In genomic region chr2:36338827-36339145, GRCh38 we compare ENCODE assay signal across 16 cellular contexts. TPM values are rescaled to one million over a fixed set of nuclear protein-coding genes. Genes with fewer than 3 reads are reported as not detected.
DNase-seq lines count a peak whose midpoint lies in the region; ATAC-seq, FAIRE-seq and TF ChIP-seq lines count a peak whose summit lies in the region.
"Had no signal": no experiment of that assay in that cellular context is flagged by ENCODE, and none has a peak within 500 bp of the region (broad histone marks: within the 10 kb centered on the region; RNA-seq: fewer than 3 reads in every experiment).

No MANE protein-coding gene starts in this region.

- DNase-seq in ACHN (peak; percentile 96), astrocyte of the hippocampus (ENCODE audit: low read depth, low spot score) (peak; percentile 70), keratinocyte (ENCODE audit: low read depth, low spot score) (no peak), GM19238 (ENCODE audit: insufficient read length, low spot score) (no peak), NCI-H2081 (lab: John Stamatoyannopoulos, UW) (no peak), middle frontal gyrus (ENCODE audit: extremely low spot score, low spot score) (no peak)
- DNase-seq: activated CD8-positive, alpha-beta T cell treated with anti-CD3 and anti-CD28 coated beads for 36 hours; activated gamma-delta T cell; DMS153; NCI-H2081 treated with DMSO at 0.1 percent for 48 hours; posterior cingulate gyrus; SHP77; transverse colon had no signal

- peak overlapping the region; percentile 48 for H2AFZ ChIP-seq in keratinocyte (ENCODE audit: control insufficient read depth, low read length)

- in situ Hi-C loops in ACHN (cut with HindIII; ENCODE audit: low pct_ligation_motif_present, low pct_unique_long_range_greater_than_20kb, low sequenced_read_pairs), result no loop called here

- dilution Hi-C loops in keratinocyte (cut with MboI; ENCODE audit: extremely low pct_ligation_motif_present, low sequenced_read_pairs), result no loop called here

- no peaks in the 10 kb centered on the region for H3K79me2 ChIP-seq in keratinocyte (ENCODE audit: control insufficient read depth, insufficient read depth, low read length)

- H3K36me3 ChIP-seq in HUES48 (ENCODE audit: control insufficient read depth, insufficient read depth, low read length), result no peaks in the 10 kb centered on the region
- H3K36me3 ChIP-seq in keratinocyte (ENCODE audit: control insufficient read depth in 2 of 2, extremely low read depth in 1 of 2, insufficient read depth in 2 of 2, low read length in 2 of 2), result no peaks in the 10 kb centered on the region
- H3K36me3 ChIP-seq: cardiac muscle cell, transverse colon had no signal

- peak; percentile 44 for FAIRE-seq in keratinocyte (lab: Jason Lieb, UNC)

- no peak for TF ChIP-seq CTCF in keratinocyte (optimal IDR thresholded peaks at IDR 0.05 in 1 of 3, IDR thresholded peaks at IDR 0.05 in 1 of 3, conservative IDR thresholded peaks at IDR 0.05 in 1 of 3; ENCODE audit: extremely low read depth in 1 of 3, insufficient read depth in 2 of 3, low read length in 3 of 3)

- no peak for ATAC-seq in GM18909 (IDR thresholded peaks at IDR 0.05; ENCODE audit: poor library complexity, unreplicated experiment)
- ATAC-seq: activated CD8-positive, alpha-beta T cell treated with anti-CD3 and anti-CD28 coated beads for 36 hours had no signal

- H3K9ac ChIP-seq in HUES48 (ENCODE audit: low read depth, low read length) (no peak overlapping the region), keratinocyte (ENCODE audit: control insufficient read depth, extremely low read depth, insufficient read depth, low read length) (no peak overlapping the region)

- H3K4me3 ChIP-seq in HUES48 (ENCODE audit: low read depth, low read length) (no peak overlapping the region), keratinocyte (ENCODE audit: control insufficient read depth in 2 of 3, extremely low read depth in 1 of 3, insufficient read depth in 2 of 3, low read depth in 1 of 3, low read length in 3 of 3) (no peak overlapping the region)
- H3K4me3 ChIP-seq: cardiac muscle cell, transverse colon had no signal

- no peaks in the 10 kb centered on the region for H3K9me1 ChIP-seq in keratinocyte (ENCODE audit: control insufficient read depth, extremely low read depth, insufficient read depth, low read length)

- H4K20me1 ChIP-seq in keratinocyte (ENCODE audit: control insufficient read depth, extremely low read depth, insufficient read depth, low read length), result no peaks in the 10 kb centered on the region

- H3K27ac ChIP-seq in HUES48 (ENCODE audit: low read depth, low read length) (peak overlapping the region; percentile 11), keratinocyte (ENCODE audit: control insufficient read depth, insufficient read depth, low read length) (no peak overlapping the region)
- H3K27ac ChIP-seq: cardiac muscle cell, transverse colon had no signal

- no peaks in the 10 kb centered on the region for H3K9me3 ChIP-seq in HUES48 (ENCODE audit: control insufficient read depth, insufficient read depth, low read length)
- H3K9me3 ChIP-seq in keratinocyte (ENCODE audit: control insufficient read depth, low read depth, low read length), result no peaks in the 10 kb centered on the region
- H3K9me3 ChIP-seq: transverse colon had no signal

- H3K27me3 ChIP-seq in HUES48 (ENCODE audit: control insufficient read depth, insufficient read depth, low read length), result no peaks in the 10 kb centered on the region
- no peaks in the 10 kb centered on the region for H3K27me3 ChIP-seq in keratinocyte (ENCODE audit: control insufficient read depth, extremely low read depth, insufficient read depth, low read length)
- H3K27me3 ChIP-seq: transverse colon had no signal

- H3K4me2 ChIP-seq in keratinocyte (ENCODE audit: control insufficient read depth, extremely low read depth, insufficient read depth, low read depth, low read length), result peak overlapping the region; percentile 52

- H3K4me1 ChIP-seq in HUES48 (ENCODE audit: control insufficient read depth, insufficient read depth, low read length), result peaks cover 14% of the 10 kb centered on the region; the same call in 1 of the 2 replicates
- H3K4me1 ChIP-seq in keratinocyte (ENCODE audit: control insufficient read depth, extremely low read depth, insufficient read depth, low read length), result peaks cover 13% of the 10 kb centered on the region
- H3K4me1 ChIP-seq: transverse colon had no signal

RNA-seq across cellular contexts. Expression of gene CRIM1, which starts 16.8 kb away (rescaled TPM):
- polyA plus RNA-seq in keratinocyte, result 98.3 to 136 TPM (median 116 TPM) in 3 replicates
- 32.2 TPM for polyA plus RNA-seq in keratinocyte (2011; ENCODE audit: low read depth)
- polyA plus RNA-seq in keratinocyte (2011; cell fraction: cytosol; rRNA removed), result 54.2 and 69.7 TPM in 2 replicates
- polyA plus RNA-seq in keratinocyte (2011; cell fraction: nucleus; rRNA removed), result 316 and 318 TPM in 2 replicates
- 51.3 and 110 TPM in 2 replicates for polyA plus RNA-seq in keratinocyte (2012; ENCODE audit: low replicate concordance)
- 353 to 631 TPM (median 519 TPM) in 3 replicates for polyA minus RNA-seq in keratinocyte
- polyA minus RNA-seq in keratinocyte (2011; cell fraction: cytosol; rRNA and poly(A)+ RNA removed), result 371 TPM
- 966 and 975 TPM in 2 replicates for polyA minus RNA-seq in keratinocyte (2011; cell fraction: nucleus; rRNA and poly(A)+ RNA removed)

Comparison
In these comparisons a context has a peak if more than half of its experiments do, and no peak if none do; other contexts are left out.
1. DNase-seq: peak in ACHN (single experiment) and astrocyte of the hippocampus (single experiment); none in keratinocyte (single experiment), GM19238 (single experiment), NCI-H2081 (0 of 2) and middle frontal gyrus (single experiment).